In genomic region chr19:18102916-18103542, GRCh38 we compare ENCODE assay signal across 20 cellular contexts. TPM values are rescaled to one million over a fixed set of nuclear protein-coding genes. Genes with fewer than 3 reads are reported as not detected.
A peak's percentile ranks its signal among the peaks of the same experiment; 100 is the strongest.
DNase-seq lines count a peak whose midpoint lies in the region; ATAC-seq and TF ChIP-seq lines count a peak whose summit lies in the region.
"Had no signal": no experiment of that assay in that cellular context is flagged by ENCODE, and none has a peak within 500 bp of the region (broad histone marks: within the 10 kb centered on the region; RNA-seq: fewer than 3 reads in every experiment).

No MANE protein-coding gene starts in this region.

- no peaks in the 10 kb centered on the region for H3K36me3 Mint-ChIP-seq in CD8-positive, alpha-beta T cell
- H3K36me3 Mint-ChIP-seq: WTC11 had no signal

- H3K79me1 ChIP-seq in trophoblast cell (ENCODE audit: low read length), result peaks cover 5% of the 10 kb centered on the region

- no peak overlapping the region for H3K14ac ChIP-seq in trophoblast cell (ENCODE audit: low read length)

- no peak overlapping the region for H2BK12ac ChIP-seq in trophoblast cell (ENCODE audit: low read length)

- H3K27ac Mint-ChIP-seq in CD8-positive, alpha-beta T cell, result no peak overlapping the region
- H3K27ac Mint-ChIP-seq: activated CD8-positive, alpha-beta T cell treated with anti-CD3 and anti-CD28 coated beads for 36 hours; activated naive CD8-positive, alpha-beta T cell treated with anti-CD3 and anti-CD28 coated beads, Interleukin-2, amount 50 U/mL, for 24 hours; activated T-cell treated with anti-CD3 and anti-CD28 coated beads, Interleukin-2, amount 50 U/mL, for 72 hours; T-helper 1 cell treated with Interleukin-12 subunit alpha and Interleukin-12 subunit beta and Interleukin-4 antibody, amounts not matched to agents 30 μg/mL and 1 μg/mL, for 36 hours; WTC11 had no signal

- DNase-seq in CD8-positive, alpha-beta T cell, result no peak
- DNase-seq in NCI-H2171 treated with DMSO at 0.1 percent for 48 hours (lab: John Stamatoyannopoulos, UW), result peak; percentile 89
- DNase-seq in anterior cingulate cortex (lab: John Stamatoyannopoulos, UW), result peak in 34 of 58 donors; percentile 7 to 71 (median 42)
- DNase-seq in occipital lobe (lab: John Stamatoyannopoulos, UW), result peak; percentile 59
- no peak for DNase-seq in thyroid gland
- no peak for DNase-seq in trophoblast cell
- no peak for DNase-seq in NK-92 (lab: John Stamatoyannopoulos, UW; ENCODE audit: unreplicated experiment)
- DNase-seq in GOT3 (lab: John Stamatoyannopoulos, UW), result no peak
- DNase-seq: activated CD8-positive, alpha-beta T cell treated with anti-CD3 and anti-CD28 coated beads for 36 hours; activated naive CD8-positive, alpha-beta T cell treated with anti-CD3 and anti-CD28 coated beads, Interleukin-2, amount 50 U/mL, for 24 hours; activated T-cell treated with anti-CD3 and anti-CD28 coated beads, Interleukin-2, amount 50 U/mL, for 72 hours; gastrocnemius medialis; GF-D8; KG1; NCI-H1105 treated with DMSO at 0.1 percent for 48 hours; SHP77; stimulated activated naive CD8-positive, alpha-beta T cell treated with anti-CD3 and anti-CD28 coated beads, Interleukin-15, amount 100 ng/mL, for 72 hours had no signal

- CTCF ChIA-PET in CD8-positive, alpha-beta T cell (lab: Charles Lee), result interaction anchor here (1.0 to 1.6 kb wide), 6 partner anchors 8 to 16 kb away, joined by 3 to 6 read pairs (median 4); partner anchors contain the start of gene IL12RB1

- H2AK5ac ChIP-seq in trophoblast cell (ENCODE audit: low read length), result no peak overlapping the region

- H4K12ac ChIP-seq in trophoblast cell (ENCODE audit: low read depth, low read length), result no peak overlapping the region

- H3K9me3 ChIP-seq in CD8-positive, alpha-beta T cell (ENCODE audit: low read length), result no peaks in the 10 kb centered on the region
- no peaks in the 10 kb centered on the region for H3K9me3 ChIP-seq in thyroid gland
- peaks cover 2% of the 10 kb centered on the region for H3K9me3 ChIP-seq in trophoblast cell (ENCODE audit: insufficient read depth, low read depth, low read length)
- H3K9me3 ChIP-seq: gastrocnemius medialis, neutrophil had no signal

- POLR2A ChIA-PET in CD8-positive, alpha-beta T cell (lab: Charles Lee), result interaction anchor here (1.1 kb wide), 1 partner anchor 11 kb away, joined by 3 read pairs; no protein-coding TSS in a partner anchor

- peaks cover 2% of the 10 kb centered on the region for H3K79me2 ChIP-seq in trophoblast cell (ENCODE audit: control insufficient read depth, insufficient read depth, low read length, poor library complexity)

- H3K36me3 ChIP-seq in CD8-positive, alpha-beta T cell (ENCODE audit: insufficient read depth, low read length), result no peaks in the 10 kb centered on the region
- H3K36me3 ChIP-seq in thyroid gland (no peaks in the 10 kb centered on the region), trophoblast cell (ENCODE audit: control insufficient read depth in 1 of 2, insufficient read depth in 2 of 2, low read length in 2 of 2) (no peaks in the 10 kb centered on the region)
- H3K36me3 ChIP-seq: gastrocnemius medialis, neutrophil had no signal

- no peak overlapping the region for H3K23ac ChIP-seq in trophoblast cell (ENCODE audit: low read length)

- H3K9ac ChIP-seq in trophoblast cell (ENCODE audit: low read length), result no peak overlapping the region

- H3K27ac ChIP-seq in CD8-positive, alpha-beta T cell (ENCODE audit: low read depth, low read length), result no peak overlapping the region
- no peak overlapping the region for H3K27ac ChIP-seq in thyroid gland
- H3K27ac ChIP-seq in trophoblast cell (ENCODE audit: low read depth, low read length), result no peak overlapping the region
- H3K27ac ChIP-seq: gastrocnemius medialis, neutrophil had no signal

- intact Hi-C loops in CD8-positive, alpha-beta T cell (cut with DNase I, micrococcal nuclease), result no loop called here
- intact Hi-C loops in thyroid gland (cut with DNase I), result no loop called here

- TF ChIP-seq CTCF in CD8-positive, alpha-beta T cell (IDR thresholded peaks at IDR 0.05), result no peak
- no peak for TF ChIP-seq CTCF in thyroid gland (IDR thresholded peaks at IDR 0.05)

- H3K9me3 Mint-ChIP-seq in CD8-positive, alpha-beta T cell, result no peaks in the 10 kb centered on the region
- H3K9me3 Mint-ChIP-seq: activated CD8-positive, alpha-beta T cell treated with anti-CD3 and anti-CD28 coated beads for 36 hours; activated naive CD8-positive, alpha-beta T cell treated with anti-CD3 and anti-CD28 coated beads, Interleukin-2, amount 50 U/mL, for 24 hours; activated T-cell treated with anti-CD3 and anti-CD28 coated beads, Interleukin-2, amount 50 U/mL, for 72 hours; stimulated activated naive CD8-positive, alpha-beta T cell treated with anti-CD3 and anti-CD28 coated beads, Interleukin-15, amount 100 ng/mL, for 72 hours; T-helper 1 cell treated with Interleukin-12 subunit alpha and Interleukin-12 subunit beta and Interleukin-4 antibody, amounts not matched to agents 30 μg/mL and 1 μg/mL, for 36 hours; WTC11 had no signal

- H3K4me3 Mint-ChIP-seq in CD8-positive, alpha-beta T cell, result peak overlapping the region; percentile 65
- H3K4me3 Mint-ChIP-seq: WTC11 had no signal

- no peak overlapping the region for H4K8ac ChIP-seq in trophoblast cell (ENCODE audit: low read depth, low read length)

- WGBS in thyroid gland, 2 donors, result 74 to 88% methylated on average over 15 of the region's 15 CpGs
- WGBS in trophoblast cell (ENCODE audit: extremely low coverage, insufficient coverage, insufficient read length), result no CpG with 5 or more reads among the region's 15 CpGs

- no peak for TF ChIP-seq POLR2A in thyroid gland (IDR thresholded peaks at IDR 0.05)

- no peaks in the 10 kb centered on the region for H3K27me3 Mint-ChIP-seq in CD8-positive, alpha-beta T cell (ENCODE audit: low read depth)
- H3K27me3 Mint-ChIP-seq: activated CD8-positive, alpha-beta T cell treated with anti-CD3 and anti-CD28 coated beads for 36 hours; activated naive CD8-positive, alpha-beta T cell treated with anti-CD3 and anti-CD28 coated beads, Interleukin-2, amount 50 U/mL, for 24 hours; stimulated activated naive CD8-positive, alpha-beta T cell treated with anti-CD3 and anti-CD28 coated beads, Interleukin-15, amount 100 ng/mL, for 72 hours had no signal

- H4K91ac ChIP-seq in trophoblast cell (ENCODE audit: low read depth, low read length), result no peak overlapping the region

- H3K4me2 ChIP-seq in trophoblast cell (ENCODE audit: low read length), result no peak overlapping the region

- H3K4me1 Mint-ChIP-seq in CD8-positive, alpha-beta T cell (ENCODE audit: low read depth), result peaks cover 31% of the 10 kb centered on the region

- H3K4me1 ChIP-seq in CD8-positive, alpha-beta T cell (ENCODE audit: insufficient read depth, low read length), result peaks cover 29% of the 10 kb centered on the region
- H3K4me1 ChIP-seq in thyroid gland (peaks cover 7 to 13% of the 10 kb centered on the region in 2 donors), trophoblast cell (ENCODE audit: control insufficient read depth in 1 of 2, insufficient read depth in 2 of 2, low read length in 2 of 2) (peaks cover 4 to 8% of the 10 kb centered on the region in 2 experiments)

- no peak overlapping the region for H2AFZ ChIP-seq in trophoblast cell (ENCODE audit: insufficient read depth, low read length, poor library complexity)

- ATAC-seq in CD8-positive, alpha-beta T cell, result no peak
- ATAC-seq: activated CD8-positive, alpha-beta T cell treated with anti-CD3 and anti-CD28 coated beads for 36 hours; activated naive CD8-positive, alpha-beta T cell treated with anti-CD3 and anti-CD28 coated beads, Interleukin-2, amount 50 U/mL, for 24 hours; activated T-cell treated with anti-CD3 and anti-CD28 coated beads, Interleukin-2, amount 50 U/mL, for 72 hours; gastrocnemius medialis; stimulated activated naive CD8-positive, alpha-beta T cell treated with anti-CD3 and anti-CD28 coated beads, Interleukin-15, amount 100 ng/mL, for 72 hours; WTC11 had no signal

- H2BK120ac ChIP-seq in trophoblast cell (ENCODE audit: insufficient read depth, low read length, poor library complexity), result no peak overlapping the region

- H2BK5ac ChIP-seq in trophoblast cell (ENCODE audit: low read depth, low read length, poor library complexity), result no peak overlapping the region

- H3K4me3 ChIP-seq in CD8-positive, alpha-beta T cell (ENCODE audit: low read depth, low read length), result no peak overlapping the region
- H3K4me3 ChIP-seq in thyroid gland (replicated peaks in 1 of 3) (no peak overlapping the region), trophoblast cell (ENCODE audit: low read depth, low read length) (no peak overlapping the region)
- H3K4me3 ChIP-seq: gastrocnemius medialis had no signal

- no peaks in the 10 kb centered on the region for H3K27me3 ChIP-seq in CD8-positive, alpha-beta T cell (ENCODE audit: insufficient read depth, low read length)
- H3K27me3 ChIP-seq in thyroid gland (no peaks in the 10 kb centered on the region), trophoblast cell (ENCODE audit: insufficient read depth, low read length) (peaks cover 5% of the 10 kb centered on the region)

- no peak overlapping the region for H3K4ac ChIP-seq in trophoblast cell (ENCODE audit: low read depth, low read length)

- no peak overlapping the region for H3K18ac ChIP-seq in trophoblast cell (ENCODE audit: low read length)

RNA-seq across cellular contexts. Expression of gene MAST3, which starts 5.5 kb away (rescaled TPM):
- total RNA-seq in CD8-positive, alpha-beta T cell, result 10 to 100 TPM; 13.7 to 15.2 TPM
- total RNA-seq in occipital lobe (5.0 TPM), thyroid gland (1 to 10 TPM; 4.8 to 5.6 (median 5.0) TPM)
- polyA plus RNA-seq in trophoblast cell (2013), result 2.3 TPM in 2 replicates

RNA-seq across cellular contexts. Expression of gene IL12RB1, which starts 16.3 kb away (rescaled TPM):
- total RNA-seq in CD8-positive, alpha-beta T cell, result 10 to 100 TPM; 22.7 to 25.6 TPM
- total RNA-seq in occipital lobe (0.47 TPM), thyroid gland (1 to 10 TPM in 1 of 4 donors, under 1 TPM in 1, not detected in 2; 0.93 to 1.1 TPM)
- polyA plus RNA-seq in trophoblast cell (2013), result not detected in 2 replicates
- total RNA-seq: WTC11 had no signal

RNA-seq across cellular contexts. Expression of gene PIK3R2, which starts 49.9 kb away (rescaled TPM):
- total RNA-seq in CD8-positive, alpha-beta T cell, result 1 to 10 TPM; 3.6 to 3.9 TPM
- total RNA-seq in occipital lobe (43.5 TPM), thyroid gland (10 to 100 TPM; 14.4 to 33.0 (median 19.8) TPM)
- polyA plus RNA-seq in trophoblast cell (2013), result 56.7 and 57.2 TPM in 2 replicates

Comparison
In these comparisons a context has a peak if more than half of its experiments do, and no peak if none do; other contexts are left out.
1. DNase-seq: peak in NCI-H2171 treated with DMSO at 0.1 percent for 48 hours (single experiment), anterior cingulate cortex (34 of 58) and occipital lobe (single experiment); none in CD8-positive, alpha-beta T cell (0 of 7), thyroid gland (0 of 2), trophoblast cell (0 of 2), NK-92 (single experiment) and GOT3 (single experiment).
2. RNA of gene IL12RB1, which starts 16.3 kb away (total RNA-seq): 22.7 to 25.6 TPM in CD8-positive, alpha-beta T cell; 0.93 to 1.1 TPM in thyroid gland and 0.47 TPM in occipital lobe (single experiment); every median in the first group is over 10 times any median in the second.